Comparison of ENCODE assay signal across 25 cellular contexts in the genomic region with DNA sequence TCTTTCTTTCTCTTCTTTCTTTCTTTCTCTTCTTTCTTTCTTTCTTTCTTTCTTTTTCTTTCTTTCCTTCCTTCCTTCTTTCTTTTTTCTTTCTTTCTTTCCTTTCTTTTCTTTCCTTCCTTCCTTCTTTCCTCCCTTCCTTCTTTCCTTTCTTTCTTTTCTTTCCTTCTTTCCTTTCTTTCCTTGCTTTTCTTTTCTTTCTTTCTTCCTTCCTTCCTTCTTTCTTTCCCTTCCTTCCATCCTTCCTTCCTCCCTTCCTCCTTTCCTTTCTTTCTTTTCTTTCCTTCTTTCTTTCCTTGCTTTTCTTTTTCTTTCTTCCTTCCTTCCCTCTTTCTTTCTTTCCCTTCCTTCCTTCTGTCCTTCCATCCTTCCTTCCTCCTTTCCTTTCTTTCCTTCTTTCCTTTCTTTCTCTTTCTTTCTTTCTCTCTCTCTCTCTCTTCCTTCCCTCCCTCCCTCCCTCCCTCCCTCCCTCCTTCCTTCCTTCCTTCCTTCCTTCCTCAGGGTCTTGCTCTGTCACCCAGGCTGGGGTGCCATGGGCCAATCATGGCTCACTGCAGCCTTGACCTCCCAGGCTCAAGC. TPM values are rescaled to one million over a fixed set of nuclear protein-coding genes. Genes with fewer than 3 reads are reported as not detected.
"Had no signal": no experiment of that assay in that cellular context is flagged by ENCODE, and none has a peak within 500 bp of the region (broad histone marks: within the 10 kb centered on the region; RNA-seq: fewer than 3 reads in every experiment).

No MANE protein-coding gene starts in this region.

- H3K27ac Mint-ChIP-seq: activated B cell treated with CpG ODN at 0.5 μM for 24 hours; activated CD4-positive, alpha-beta memory T cell treated with anti-CD3 and anti-CD28 coated beads for 36 hours; activated CD8-positive, alpha-beta memory T cell treated with anti-CD3 and anti-CD28 coated beads, Interleukin-2, amount 10 ng/mL, durations not matched to agents 7 days and 5 days; activated naive CD8-positive, alpha-beta T cell treated with anti-CD3 and anti-CD28 coated beads for 36 hours; activated T-helper 17 cell treated with anti-CD3 and anti-CD28 coated beads, Interleukin-2, amount 50 U/mL, for 72 hours; endodermal cell; natural killer cell treated with Interleukin-12 subunit alpha and Interleukin-12 subunit beta and Interleukin-15 and Interleukin-18, amount 100 ng/mL, for 72 hours; T-cell had no signal

- H3K27ac ChIP-seq: epithelial cell of prostate, parathyroid adenoma had no signal

- H3K4me3 ChIP-seq: thyroid gland had no signal

- H3K9me3 Mint-ChIP-seq: activated B cell treated with CpG ODN at 0.5 μM for 24 hours; activated CD4-positive, alpha-beta memory T cell treated with anti-CD3 and anti-CD28 coated beads for 36 hours; activated naive CD8-positive, alpha-beta T cell treated with anti-CD3 and anti-CD28 coated beads for 36 hours; activated T-helper 17 cell treated with anti-CD3 and anti-CD28 coated beads, Interleukin-2, amount 50 U/mL, for 72 hours; natural killer cell treated with Interleukin-12 subunit alpha and Interleukin-12 subunit beta and Interleukin-15 and Interleukin-18, amount 100 ng/mL, for 72 hours; stimulated activated naive CD8-positive, alpha-beta T cell treated with anti-CD3 and anti-CD28 coated beads, Interleukin-15, amount 100 ng/mL, for 72 hours; T-cell had no signal

- DNase-seq: activated B cell treated with CpG ODN at 0.5 μM for 24 hours; activated CD4-positive, alpha-beta memory T cell treated with anti-CD3 and anti-CD28 coated beads for 36 hours; activated CD4-positive, alpha-beta T cell treated with anti-CD3 and anti-CD28 coated beads for 4 hours; activated CD8-positive, alpha-beta memory T cell treated with anti-CD3 and anti-CD28 coated beads, Interleukin-2, amount 10 ng/mL, durations not matched to agents 7 days and 5 days; activated naive CD4-positive, alpha-beta T cell; activated naive CD8-positive, alpha-beta T cell treated with anti-CD3 and anti-CD28 coated beads for 36 hours; activated T-cell treated with anti-CD3 and anti-CD28 coated beads, Interleukin-2, amount 50 U/mL, for 1 hour; amygdala; central memory CD4-positive, alpha-beta T cell; endodermal cell; foreskin melanocyte; head of caudate nucleus; mesendoderm; stimulated activated CD4-positive, alpha-beta T cell treated with anti-CD3 and anti-CD28 coated beads, Interleukin-12 subunit alpha, Interleukin-12 subunit beta, amount 100 ng/mL, for 4 hours; stimulated activated CD4-positive, alpha-beta T cell treated with anti-CD3 and anti-CD28 coated beads, Interleukin-1b, Interleukin-23, amount 100 ng/mL, for 48 hours; stimulated activated naive CD8-positive, alpha-beta T cell treated with anti-CD3 and anti-CD28 coated beads, Interleukin-15, amount 100 ng/mL, for 72 hours; T-cell; thyroid gland had no signal

- H3K27me3 Mint-ChIP-seq: activated CD4-positive, alpha-beta memory T cell treated with anti-CD3 and anti-CD28 coated beads for 36 hours; activated T-helper 17 cell treated with anti-CD3 and anti-CD28 coated beads, Interleukin-2, amount 50 U/mL, for 72 hours; brain; stimulated activated naive CD8-positive, alpha-beta T cell treated with anti-CD3 and anti-CD28 coated beads, Interleukin-15, amount 100 ng/mL, for 72 hours had no signal

- H3K4me1 Mint-ChIP-seq: activated B cell treated with CpG ODN at 0.5 μM for 24 hours; activated CD8-positive, alpha-beta memory T cell treated with anti-CD3 and anti-CD28 coated beads, Interleukin-2, amount 10 ng/mL, durations not matched to agents 7 days and 5 days; activated naive CD8-positive, alpha-beta T cell treated with anti-CD3 and anti-CD28 coated beads for 36 hours; activated T-helper 17 cell treated with anti-CD3 and anti-CD28 coated beads, Interleukin-2, amount 50 U/mL, for 72 hours; endodermal cell; stimulated activated naive CD8-positive, alpha-beta T cell treated with anti-CD3 and anti-CD28 coated beads, Interleukin-15, amount 100 ng/mL, for 72 hours; T-cell had no signal

- H3K9me3 ChIP-seq: thyroid gland had no signal

- ATAC-seq: activated CD8-positive, alpha-beta memory T cell treated with anti-CD3 and anti-CD28 coated beads, Interleukin-2, amount 10 ng/mL, durations not matched to agents 7 days and 5 days; activated T-helper 17 cell treated with anti-CD3 and anti-CD28 coated beads, Interleukin-2, amount 50 U/mL, for 72 hours; natural killer cell treated with Interleukin-12 subunit alpha and Interleukin-12 subunit beta and Interleukin-15 and Interleukin-18, amount 100 ng/mL, for 72 hours; SK-N-SH treated with all-trans-retinoic acid at 6 μM for 48 hours; stimulated activated naive CD8-positive, alpha-beta T cell treated with anti-CD3 and anti-CD28 coated beads, Interleukin-15, amount 100 ng/mL, for 72 hours; T-cell had no signal

- H3K4me1 ChIP-seq: parathyroid adenoma, thyroid gland had no signal

- H3K4me3 Mint-ChIP-seq: activated B cell treated with CpG ODN at 0.5 μM for 24 hours; activated CD4-positive, alpha-beta memory T cell treated with anti-CD3 and anti-CD28 coated beads for 36 hours; activated CD8-positive, alpha-beta memory T cell treated with anti-CD3 and anti-CD28 coated beads, Interleukin-2, amount 10 ng/mL, durations not matched to agents 7 days and 5 days; activated naive CD8-positive, alpha-beta T cell treated with anti-CD3 and anti-CD28 coated beads for 36 hours; activated T-helper 17 cell treated with anti-CD3 and anti-CD28 coated beads, Interleukin-2, amount 50 U/mL, for 72 hours; brain; endodermal cell; natural killer cell treated with Interleukin-12 subunit alpha and Interleukin-12 subunit beta and Interleukin-15 and Interleukin-18, amount 100 ng/mL, for 72 hours; stimulated activated naive CD8-positive, alpha-beta T cell treated with anti-CD3 and anti-CD28 coated beads, Interleukin-15, amount 100 ng/mL, for 72 hours; T-cell had no signal

- H3K27me3 ChIP-seq: thyroid gland had no signal

- H3K36me3 ChIP-seq: thyroid gland had no signal

- H3K36me3 Mint-ChIP-seq: activated CD4-positive, alpha-beta memory T cell treated with anti-CD3 and anti-CD28 coated beads for 36 hours; activated CD8-positive, alpha-beta memory T cell treated with anti-CD3 and anti-CD28 coated beads, Interleukin-2, amount 10 ng/mL, durations not matched to agents 7 days and 5 days; activated naive CD8-positive, alpha-beta T cell treated with anti-CD3 and anti-CD28 coated beads for 36 hours; brain; natural killer cell treated with Interleukin-12 subunit alpha and Interleukin-12 subunit beta and Interleukin-15 and Interleukin-18, amount 100 ng/mL, for 72 hours; T-cell had no signal

RNA-seq across cellular contexts. Expression of a gene that starts 13.6 kb away (rescaled TPM):
- total RNA-seq: activated B cell treated with CpG ODN at 0.5 μM for 24 hours; activated CD4-positive, alpha-beta memory T cell treated with anti-CD3 and anti-CD28 coated beads for 36 hours; activated CD8-positive, alpha-beta memory T cell treated with anti-CD3 and anti-CD28 coated beads, Interleukin-2, amount 10 ng/mL, durations not matched to agents 7 days and 5 days; activated naive CD8-positive, alpha-beta T cell treated with anti-CD3 and anti-CD28 coated beads for 36 hours; kidney epithelial cell; natural killer cell treated with Interleukin-12 subunit alpha and Interleukin-12 subunit beta and Interleukin-15 and Interleukin-18, amount 100 ng/mL, for 72 hours had no signal
